ENCODE assay signal across 16 cellular contexts in genomic region chr11:87431386-87431785, GRCh38.
"Had no signal": no experiment of that assay in that cellular context is flagged by ENCODE, and none has a peak within 500 bp of the region (broad histone marks: within the 10 kb centered on the region; RNA-seq: fewer than 3 reads in every experiment).

No MANE protein-coding gene starts in this region.

- H3K9me3 ChIP-seq: body of pancreas, gastroesophageal sphincter, left lung had no signal

- DNase-seq: activated naive CD4-positive, alpha-beta T cell treated with anti-CD3 and anti-CD28 coated beads, Interleukin-2, amount 50 U/mL, for 16 hours; central memory CD4-positive, alpha-beta T cell; effector CD4-positive, alpha-beta T cell; islet precursor cell; left lung; right cardiac atrium; substantia nigra; T-helper 2 cell; trophoblast cell had no signal

- H3K4me3 Mint-ChIP-seq: memory B cell; neural crest cell; stimulated activated memory B cell treated with anti-CD40 and anti-IgM and Interleukin-4, amounts not matched to agents 10 μg/mL and 1 μg/mL and 100 μg/mL, for 72 hours had no signal

- H3K9me3 Mint-ChIP-seq: memory B cell had no signal

- H3K27ac ChIP-seq: body of pancreas, gastroesophageal sphincter, left lung, parathyroid adenoma had no signal

- H3K36me3 ChIP-seq: gastroesophageal sphincter, left lung had no signal

- H3K36me3 Mint-ChIP-seq: memory B cell; stimulated activated memory B cell treated with anti-CD40 and anti-IgM and Interleukin-4, amounts not matched to agents 10 μg/mL and 1 μg/mL and 100 μg/mL, for 72 hours had no signal

- H3K4me1 Mint-ChIP-seq: memory B cell; stimulated activated memory B cell treated with anti-CD40 and anti-IgM and Interleukin-4, amounts not matched to agents 10 μg/mL and 1 μg/mL and 100 μg/mL, for 72 hours had no signal

- H3K4me1 ChIP-seq: body of pancreas, gastroesophageal sphincter, left lung, parathyroid adenoma had no signal

- H3K27ac Mint-ChIP-seq: memory B cell; stimulated activated memory B cell treated with anti-CD40 and anti-IgM and Interleukin-4, amounts not matched to agents 10 μg/mL and 1 μg/mL and 100 μg/mL, for 72 hours had no signal

- H3K27me3 Mint-ChIP-seq: memory B cell; stimulated activated memory B cell treated with anti-CD40 and anti-IgM and Interleukin-4, amounts not matched to agents 10 μg/mL and 1 μg/mL and 100 μg/mL, for 72 hours had no signal

- H3K27me3 ChIP-seq: body of pancreas, gastroesophageal sphincter, left lung had no signal

- H3K4me3 ChIP-seq: body of pancreas, coronary artery, gastroesophageal sphincter, left lung had no signal
